Comparison of ENCODE assay signal across 15 cellular contexts in the genomic region with DNA sequence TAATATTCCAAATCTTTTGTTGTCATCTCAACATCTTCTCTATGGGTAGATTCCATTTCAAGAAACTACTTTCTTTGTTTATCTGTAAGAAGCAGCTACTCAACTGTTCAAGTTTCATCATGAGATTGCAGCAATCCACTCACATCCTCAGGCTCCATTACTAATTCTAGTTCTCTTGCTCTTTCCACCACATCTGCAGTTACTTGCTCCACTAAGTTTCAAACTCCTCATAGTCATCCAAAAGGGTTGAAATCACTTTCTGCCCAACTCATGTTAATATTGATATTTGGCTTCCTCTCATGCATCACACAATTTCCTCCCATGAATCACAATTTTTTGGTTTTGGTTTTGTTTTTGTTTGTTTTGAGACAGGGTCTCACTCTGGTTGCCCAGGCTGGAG. TPM values are rescaled to one million over a fixed set of nuclear protein-coding genes. Genes with fewer than 3 reads are reported as not detected.
DNase-seq lines count a peak whose midpoint lies in the region; ATAC-seq and TF ChIP-seq lines count a peak whose summit lies in the region.
"Had no signal": no experiment of that assay in that cellular context is flagged by ENCODE, and none has a peak within 500 bp of the region (broad histone marks: within the 10 kb centered on the region; RNA-seq: fewer than 3 reads in every experiment).

No MANE protein-coding gene starts in this region.

- no peaks in the 10 kb centered on the region for H3K9me3 ChIP-seq in CD4-positive, CD25-positive, alpha-beta regulatory T cell (ENCODE audit: control insufficient read depth in 2 of 2, low read length in 2 of 2)
- H3K9me3 ChIP-seq in trophoblast cell (ENCODE audit: insufficient read depth, low read depth, low read length) (no peaks in the 10 kb centered on the region), right cardiac atrium (ENCODE audit: control insufficient read depth, low read length) (no peaks in the 10 kb centered on the region)
- H3K9me3 ChIP-seq: BE2C, testis had no signal

- H3K4me3 ChIP-seq in CD4-positive, CD25-positive, alpha-beta regulatory T cell (ENCODE audit: low read depth, low read length) = no peak overlapping the region
- no peak overlapping the region for H3K4me3 ChIP-seq in GM12865 (ENCODE audit: low read depth, low read length)
- H3K4me3 ChIP-seq in trophoblast cell (ENCODE audit: low read depth, low read length) = no peak overlapping the region
- H3K4me3 ChIP-seq in right cardiac atrium (ENCODE audit: low read length) = no peak overlapping the region
- H3K4me3 ChIP-seq: GM23338, skin epidermis, testis had no signal

- H4K12ac ChIP-seq in trophoblast cell (ENCODE audit: low read depth, low read length) = no peak overlapping the region

- no peak overlapping the region for H3K9ac ChIP-seq in trophoblast cell (ENCODE audit: low read length)

- no peaks in the 10 kb centered on the region for H3K79me2 ChIP-seq in trophoblast cell (ENCODE audit: control insufficient read depth, insufficient read depth, low read length, poor library complexity)

- no peak for ATAC-seq in CD4-positive, CD25-positive, alpha-beta regulatory T cell (ENCODE audit: low read depth in 2 of 2)
- no peak for ATAC-seq in right cardiac atrium
- ATAC-seq: GM23338, Right ventricle myocardium inferior had no signal

- no peak overlapping the region for H3K14ac ChIP-seq in trophoblast cell (ENCODE audit: low read length)

- H3K79me1 ChIP-seq in trophoblast cell (ENCODE audit: low read length) = peaks cover 2% of the 10 kb centered on the region

- no peak overlapping the region for H3K18ac ChIP-seq in trophoblast cell (ENCODE audit: low read length)

- H3K27ac Mint-ChIP-seq in CD4-positive, CD25-positive, alpha-beta regulatory T cell = peak overlapping the region; percentile 50 to 85 (median 68)
- peak overlapping the region; percentile 77 for H3K27ac Mint-ChIP-seq in activated T-helper 1 cell treated with anti-CD3 and anti-CD28 coated beads, Interleukin-12 subunit alpha, Interleukin-12 subunit beta, Interleukin-2, Interleukin-4 antibody, amounts not matched to agents 30 ng/mL and 10 ng/mL and 1 ng/mL, durations not matched to agents 14 hours and 24 hours and 36 hours

- peaks cover 43% of the 10 kb centered on the region for H3K36me3 Mint-ChIP-seq in CD4-positive, CD25-positive, alpha-beta regulatory T cell
- peaks cover 42% of the 10 kb centered on the region for H3K36me3 Mint-ChIP-seq in activated T-helper 1 cell treated with anti-CD3 and anti-CD28 coated beads, Interleukin-12 subunit alpha, Interleukin-12 subunit beta, Interleukin-2, Interleukin-4 antibody, amounts not matched to agents 30 ng/mL and 10 ng/mL and 1 ng/mL, durations not matched to agents 14 hours and 24 hours and 36 hours (ENCODE audit: low read depth)

- H2AK5ac ChIP-seq in trophoblast cell (ENCODE audit: low read length) = no peak overlapping the region

- no peak overlapping the region for H2BK120ac ChIP-seq in trophoblast cell (ENCODE audit: insufficient read depth, low read length, poor library complexity)

- intact Hi-C loops in activated T-helper 1 cell treated with anti-CD3 and anti-CD28 coated beads, Interleukin-12 subunit alpha, Interleukin-12 subunit beta, Interleukin-2, Interleukin-4 antibody, amounts not matched to agents 30 ng/mL and 10 ng/mL and 1 ng/mL, durations not matched to agents 14 hours and 24 hours and 36 hours (cut with micrococcal nuclease) = no loop called here
- intact Hi-C loops in right cardiac atrium (cut with DNase I) = loop anchor here in 1 of 4 donors (10.0 kb wide), 2 partner anchors 48 to 118 kb away; no protein-coding TSS in a partner anchor

- peak in 1 of 3 donors; percentile 31 for DNase-seq in CD4-positive, CD25-positive, alpha-beta regulatory T cell
- peak; percentile 5 for DNase-seq in GM12865 (ENCODE audit: low read depth)
- no peak for DNase-seq in activated T-helper 1 cell treated with anti-CD3 and anti-CD28 coated beads, Interleukin-12 subunit alpha, Interleukin-12 subunit beta, Interleukin-2, Interleukin-4 antibody, amounts not matched to agents 30 ng/mL and 10 ng/mL and 1 ng/mL, durations not matched to agents 14 hours and 24 hours and 36 hours (ENCODE audit: low spot score)
- DNase-seq in iris pigment epithelial cell (ENCODE audit: low read depth) = peak; percentile 44
- no peak for DNase-seq in trophoblast cell
- no peak for DNase-seq in right cardiac atrium
- no peak for DNase-seq in NCI-H2227 (lab: John Stamatoyannopoulos, UW; ENCODE audit: unreplicated experiment)
- DNase-seq: BE2C; NCI-H187 treated with DMSO at 0.1 percent for 48 hours; NCI-H446; stimulated activated CD4-positive, alpha-beta T cell treated with anti-CD3 and anti-CD28 coated beads, Interleukin-4, amount 100 ng/mL, for 1 hour; testis had no signal

- H3K27me3 Mint-ChIP-seq in CD4-positive, CD25-positive, alpha-beta regulatory T cell = no peaks in the 10 kb centered on the region
- no peaks in the 10 kb centered on the region for H3K27me3 Mint-ChIP-seq in activated T-helper 1 cell treated with anti-CD3 and anti-CD28 coated beads, Interleukin-12 subunit alpha, Interleukin-12 subunit beta, Interleukin-2, Interleukin-4 antibody, amounts not matched to agents 30 ng/mL and 10 ng/mL and 1 ng/mL, durations not matched to agents 14 hours and 24 hours and 36 hours (ENCODE audit: insufficient read depth)

- no peak overlapping the region for H2BK12ac ChIP-seq in trophoblast cell (ENCODE audit: low read length)

- no peak overlapping the region for H2BK5ac ChIP-seq in trophoblast cell (ENCODE audit: low read depth, low read length, poor library complexity)

- H3K4me3 Mint-ChIP-seq in CD4-positive, CD25-positive, alpha-beta regulatory T cell = no peak overlapping the region
- no peak overlapping the region for H3K4me3 Mint-ChIP-seq in activated T-helper 1 cell treated with anti-CD3 and anti-CD28 coated beads, Interleukin-12 subunit alpha, Interleukin-12 subunit beta, Interleukin-2, Interleukin-4 antibody, amounts not matched to agents 30 ng/mL and 10 ng/mL and 1 ng/mL, durations not matched to agents 14 hours and 24 hours and 36 hours
- H3K4me3 Mint-ChIP-seq: GM23338 had no signal

- H2AFZ ChIP-seq in trophoblast cell (ENCODE audit: insufficient read depth, low read length, poor library complexity) = no peak overlapping the region
- H2AFZ ChIP-seq: GM23338 had no signal

- peaks cover 3% of the 10 kb centered on the region for H3K4me1 ChIP-seq in CD4-positive, CD25-positive, alpha-beta regulatory T cell (ENCODE audit: control insufficient read depth, insufficient read depth, low read length, poor library complexity, severe bottlenecking)
- H3K4me1 ChIP-seq in trophoblast cell (ENCODE audit: control insufficient read depth in 1 of 2, insufficient read depth in 2 of 2, low read length in 2 of 2) (peaks cover 0 to 2% of the 10 kb centered on the region in 2 experiments), right cardiac atrium (ENCODE audit: control insufficient read depth, insufficient read depth, low read length) (no peaks in the 10 kb centered on the region)

- H3K27ac ChIP-seq in CD4-positive, CD25-positive, alpha-beta regulatory T cell (ENCODE audit: insufficient read depth, low read length, poor library complexity, severe bottlenecking) = peak overlapping the region; percentile 24
- H3K27ac ChIP-seq in trophoblast cell (ENCODE audit: low read depth, low read length) = no peak overlapping the region
- H3K27ac ChIP-seq in right cardiac atrium (ENCODE audit: low read length) = no peak overlapping the region
- H3K27ac ChIP-seq: skin epidermis, testis had no signal

- H4K91ac ChIP-seq in trophoblast cell (ENCODE audit: low read depth, low read length) = no peak overlapping the region

- H3K27me3 ChIP-seq in CD4-positive, CD25-positive, alpha-beta regulatory T cell (ENCODE audit: control insufficient read depth, insufficient read depth, low read length) = no peaks in the 10 kb centered on the region
- H3K27me3 ChIP-seq in trophoblast cell (ENCODE audit: insufficient read depth, low read length) (no peaks in the 10 kb centered on the region), right cardiac atrium (ENCODE audit: control insufficient read depth, insufficient read depth) (no peaks in the 10 kb centered on the region)
- H3K27me3 ChIP-seq: BE2C, testis had no signal

- no peaks in the 10 kb centered on the region for H3K9me3 Mint-ChIP-seq in CD4-positive, CD25-positive, alpha-beta regulatory T cell
- no peaks in the 10 kb centered on the region for H3K9me3 Mint-ChIP-seq in activated T-helper 1 cell treated with anti-CD3 and anti-CD28 coated beads, Interleukin-12 subunit alpha, Interleukin-12 subunit beta, Interleukin-2, Interleukin-4 antibody, amounts not matched to agents 30 ng/mL and 10 ng/mL and 1 ng/mL, durations not matched to agents 14 hours and 24 hours and 36 hours

- no peak overlapping the region for H3K23ac ChIP-seq in trophoblast cell (ENCODE audit: low read length)

- H3K36me3 ChIP-seq in CD4-positive, CD25-positive, alpha-beta regulatory T cell (ENCODE audit: control insufficient read depth, insufficient read depth, low read length) = peaks cover 50% of the 10 kb centered on the region
- H3K36me3 ChIP-seq in trophoblast cell (ENCODE audit: control insufficient read depth in 1 of 2, insufficient read depth in 2 of 2, low read length in 2 of 2) = peaks cover 17 to 22% of the 10 kb centered on the region in 2 experiments

- TF ChIP-seq CTCF in GM12865 (IDR thresholded peaks at IDR 0.05; ENCODE audit: insufficient read depth, low read depth, low read length, missing control alignments) = no peak

- no peak overlapping the region for H3K4ac ChIP-seq in trophoblast cell (ENCODE audit: low read depth, low read length)

- H3K4me2 ChIP-seq in trophoblast cell (ENCODE audit: low read length) = no peak overlapping the region
- H3K4me2 ChIP-seq: GM23338 had no signal

- H4K8ac ChIP-seq in trophoblast cell (ENCODE audit: low read depth, low read length) = no peak overlapping the region

- peaks cover 12 to 20% (median 17%) of the 10 kb centered on the region in 4 donors for H3K4me1 Mint-ChIP-seq in CD4-positive, CD25-positive, alpha-beta regulatory T cell
- H3K4me1 Mint-ChIP-seq in activated T-helper 1 cell treated with anti-CD3 and anti-CD28 coated beads, Interleukin-12 subunit alpha, Interleukin-12 subunit beta, Interleukin-2, Interleukin-4 antibody, amounts not matched to agents 30 ng/mL and 10 ng/mL and 1 ng/mL, durations not matched to agents 14 hours and 24 hours and 36 hours (ENCODE audit: low read depth) = peaks cover 49% of the 10 kb centered on the region

RNA-seq across cellular contexts. Expression of a gene that starts 35.7 kb away (rescaled TPM):
- 56.7 TPM for total RNA-seq in CD4-positive, CD25-positive, alpha-beta regulatory T cell
- 100 to 1,000 TPM; 159 to 196 (median 173) TPM for polyA plus RNA-seq in CD4-positive, CD25-positive, alpha-beta regulatory T cell
- 68.8 and 74.9 TPM in 2 replicates for total RNA-seq in activated T-helper 1 cell treated with anti-CD3 and anti-CD28 coated beads, Interleukin-12 subunit alpha, Interleukin-12 subunit beta, Interleukin-2, Interleukin-4 antibody, amounts not matched to agents 30 ng/mL and 10 ng/mL and 1 ng/mL, durations not matched to agents 14 hours and 24 hours and 36 hours
- 129 and 132 TPM in 2 replicates for polyA plus RNA-seq in trophoblast cell (2013)
- total RNA-seq in right cardiac atrium = 100 to 1,000 TPM; 117 to 133 (median 128) TPM
- polyA plus RNA-seq in right cardiac atrium = 105 TPM

RNA-seq across cellular contexts. Expression of a gene that starts 57.4 kb away (rescaled TPM):
- total RNA-seq in CD4-positive, CD25-positive, alpha-beta regulatory T cell = 37.5 TPM
- 10 to 100 TPM; 30.8 to 43.8 (median 33.0) TPM for polyA plus RNA-seq in CD4-positive, CD25-positive, alpha-beta regulatory T cell
- 58.1 and 61.3 TPM in 2 replicates for total RNA-seq in activated T-helper 1 cell treated with anti-CD3 and anti-CD28 coated beads, Interleukin-12 subunit alpha, Interleukin-12 subunit beta, Interleukin-2, Interleukin-4 antibody, amounts not matched to agents 30 ng/mL and 10 ng/mL and 1 ng/mL, durations not matched to agents 14 hours and 24 hours and 36 hours
- 64.2 and 64.7 TPM in 2 replicates for polyA plus RNA-seq in trophoblast cell (2013)
- total RNA-seq in right cardiac atrium = 10 to 100 TPM; 37.0 to 53.2 (median 40.8) TPM
- polyA plus RNA-seq in right cardiac atrium = 26.7 TPM

Comparison
In these comparisons a context has a peak if more than half of its experiments do, and no peak if none do; other contexts are left out.
1. DNase-seq: peak in GM12865 (single experiment) and iris pigment epithelial cell (single experiment); none in activated T-helper 1 cell treated with anti-CD3 and anti-CD28 coated beads, Interleukin-12 subunit alpha, Interleukin-12 subunit beta, Interleukin-2, Interleukin-4 antibody, amounts not matched to agents 30 ng/mL and 10 ng/mL and 1 ng/mL, durations not matched to agents 14 hours and 24 hours and 36 hours (single experiment), trophoblast cell (0 of 2), right cardiac atrium (0 of 3) and NCI-H2227 (single experiment).